Comparison of ENCODE assay signal across 8 cellular contexts in the genomic region with DNA sequence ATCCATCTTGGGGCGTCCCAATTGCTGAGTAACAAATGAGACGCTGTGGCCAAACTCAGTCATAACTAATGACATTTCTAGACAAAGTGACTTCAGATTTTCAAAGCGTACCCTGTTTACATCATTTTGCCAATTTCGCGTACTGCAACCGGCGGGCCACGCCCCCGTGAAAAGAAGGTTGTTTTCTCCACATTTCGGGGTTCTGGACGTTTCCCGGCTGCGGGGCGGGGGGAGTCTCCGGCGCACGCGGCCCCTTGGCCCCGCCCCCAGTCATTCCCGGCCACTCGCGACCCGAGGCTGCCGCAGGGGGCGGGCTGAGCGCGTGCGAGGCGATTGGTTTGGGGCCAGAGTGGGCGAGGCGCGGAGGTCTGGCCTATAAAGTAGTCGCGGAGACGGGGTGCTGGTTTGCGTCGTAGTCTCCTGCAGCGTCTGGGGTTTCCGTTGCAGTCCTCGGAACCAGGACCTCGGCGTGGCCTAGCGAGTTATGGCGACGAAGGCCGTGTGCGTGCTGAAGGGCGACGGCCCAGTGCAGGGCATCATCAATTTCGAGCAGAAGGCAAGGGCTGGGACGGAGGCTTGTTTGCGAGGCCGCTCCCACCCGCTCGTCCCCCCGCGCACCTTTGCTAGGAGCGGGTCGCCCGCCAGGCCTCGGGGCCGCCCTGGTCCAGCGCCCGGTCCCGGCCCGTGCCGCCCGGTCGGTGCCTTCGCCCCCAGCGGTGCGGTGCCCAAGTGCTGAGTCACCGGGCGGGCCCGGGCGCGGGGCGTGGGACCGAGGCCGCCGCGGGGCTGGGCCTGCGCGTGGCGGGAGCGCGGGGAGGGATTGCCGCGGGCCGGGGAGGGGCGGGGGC.
DNase-seq lines count a peak whose midpoint lies in the region; ATAC-seq lines count a peak whose summit lies in the region.

Gene SOD1 (plus strand): TSS at position 408 of the 848 bp plus-strand sequence. CDS start 77 bp downstream, at position 485.

- H3K27ac ChIP-seq in SK-N-MC (0 out of 2 replicates have a peak within 1 kb of the TSS, but pooled peaks have one; percentile 25), substantia nigra (ENCODE audit: low read depth, low read length, poor library complexity, severe bottlenecking) (peak within 1 kb of the TSS; percentile 93)

- DNase-seq in NCI-H1048 (lab: John Stamatoyannopoulos, UW): peak; percentile 84
- peak; percentile 26 for DNase-seq in SK-N-MC (ENCODE audit: low read depth, low spot score)
- DNase-seq in activated naive CD4-positive, alpha-beta T cell treated with anti-CD3 and anti-CD28 coated beads, Interleukin-2, amount 10 ng/mL, durations not matched to agents 7 days and 5 days: peak; percentile 98
- DNase-seq in germinal center (ENCODE audit: low spot score): peak; percentile 97
- peak; percentile 56 for DNase-seq in non-pigmented ciliary epithelial cell (ENCODE audit: low read depth)
- peak; percentile 66 to 98 (median 93) for DNase-seq in substantia nigra (lab: John Stamatoyannopoulos, UW)

- H3K4me3 ChIP-seq in GM08714 (ENCODE audit: low read length) (peak within 1 kb of the TSS; percentile 99), SK-N-MC (peak within 1 kb of the TSS; percentile 92)

- no peaks in the 10 kb centered on the region for H3K9me3 Mint-ChIP-seq in activated naive CD4-positive, alpha-beta T cell treated with anti-CD3 and anti-CD28 coated beads, Interleukin-2, amount 10 ng/mL, durations not matched to agents 7 days and 5 days

- H3K4me1 Mint-ChIP-seq in activated naive CD4-positive, alpha-beta T cell treated with anti-CD3 and anti-CD28 coated beads, Interleukin-2, amount 10 ng/mL, durations not matched to agents 7 days and 5 days: peaks cover 77% of the 10 kb centered on the region

- H3K36me3 ChIP-seq in SK-N-MC (ENCODE audit: insufficient read depth, low read length): peaks cover 28% of the 10 kb centered on the region

- H3K9me3 ChIP-seq in SK-N-MC (ENCODE audit: low read depth, low read length): no peaks in the 10 kb centered on the region

- ATAC-seq in HG02588 (IDR thresholded peaks at IDR 0.05; ENCODE audit: unreplicated experiment): peak; percentile 94

- peak within 1 kb of the TSS; percentile 86 for H3K9ac ChIP-seq in SK-N-MC (ENCODE audit: insufficient read length)

- CTCF ChIA-PET in activated naive CD4-positive, alpha-beta T cell treated with anti-CD3 and anti-CD28 coated beads, Interleukin-2, amount 10 ng/mL, durations not matched to agents 7 days and 5 days (lab: Charles Lee): no interaction called here

- H3K27me3 Mint-ChIP-seq in activated naive CD4-positive, alpha-beta T cell treated with anti-CD3 and anti-CD28 coated beads, Interleukin-2, amount 10 ng/mL, durations not matched to agents 7 days and 5 days: no peaks in the 10 kb centered on the region

- peak within 1 kb of the TSS; percentile 99 for H3K27ac Mint-ChIP-seq in activated naive CD4-positive, alpha-beta T cell treated with anti-CD3 and anti-CD28 coated beads, Interleukin-2, amount 10 ng/mL, durations not matched to agents 7 days and 5 days

- H3K4me3 Mint-ChIP-seq in activated naive CD4-positive, alpha-beta T cell treated with anti-CD3 and anti-CD28 coated beads, Interleukin-2, amount 10 ng/mL, durations not matched to agents 7 days and 5 days: peak within 1 kb of the TSS; percentile 99

- peaks cover 29% of the 10 kb centered on the region for H3K36me3 Mint-ChIP-seq in activated naive CD4-positive, alpha-beta T cell treated with anti-CD3 and anti-CD28 coated beads, Interleukin-2, amount 10 ng/mL, durations not matched to agents 7 days and 5 days

Comparison
In these comparisons a context has a peak if more than half of its experiments do, and no peak if none do; other contexts are left out.
1. Peak in every context shown above with its lines: DNase-seq, ATAC-seq, H3K4me3 ChIP-seq and H3K27ac ChIP-seq.
2. DNase-seq: peak in every context shown above with its lines; median percentile 98 in activated naive CD4-positive, alpha-beta T cell treated with anti-CD3 and anti-CD28 coated beads, Interleukin-2, amount 10 ng/mL, durations not matched to agents 7 days and 5 days; 97 in germinal center; 93 in substantia nigra; 84 in NCI-H1048; 56 in non-pigmented ciliary epithelial cell; 26 in SK-N-MC.